Comparison of ENCODE assay signal across 8 cellular contexts in genomic region chr19:5031231-5032100, GRCh38.
DNase-seq lines count a peak whose midpoint lies in the region; ATAC-seq, FAIRE-seq and TF ChIP-seq lines count a peak whose summit lies in the region.

No MANE protein-coding gene starts in this region.

- CTCF ChIA-PET in HEK293T (lab: Yijun Ruan, JAX) = interaction anchor here (0.5 to 2.0 kb wide), 13 partner anchors 15 to 222 kb away, joined by 3 to 11 read pairs (median 4); no protein-coding TSS in a partner anchor

- POLR2A ChIA-PET in HEK293T (lab: Yijun Ruan, JAX) = no interaction called here

- H3K4me3 ChIP-seq in lower leg skin (ENCODE audit: low read depth, poor library complexity, severe bottlenecking) = no peak overlapping the region

- peak; percentile 93 for TF ChIP-seq CTCF in D721Med (IDR thresholded peaks at IDR 0.05; ENCODE audit: insufficient read depth, missing control alignments)
- peak in 1 of 3 donors; percentile 81 for TF ChIP-seq CTCF in lower leg skin (IDR thresholded peaks at IDR 0.05)

- peak; percentile 90 for DNase-seq in D721Med (ENCODE audit: insufficient read length, low spot score)
- DNase-seq in HEK293T (ENCODE audit: extremely low spot score) = peak; percentile 92
- peak; percentile 46 to 75 for DNase-seq in NCI-H526 (lab: John Stamatoyannopoulos, UW)
- peak; percentile 73 to 82 for DNase-seq in activated CD4-positive, alpha-beta T cell treated with anti-CD3 and anti-CD28 coated beads, Interleukin-2, amount 50 U/mL, for 4 hours
- DNase-seq in dedifferentiated amniotic fluid mesenchymal stem cell (ENCODE audit: extremely low spot score) = peak; percentile 72
- peak; percentile 78 to 97 for DNase-seq in lower leg skin (ENCODE audit: low spot score in 2 of 2)
- DNase-seq in stimulated activated CD4-positive, alpha-beta T cell treated with anti-CD3 and anti-CD28 coated beads, TNF-alpha, amount 100 ng/mL, for 4 hours (ENCODE audit: low read depth in 3 of 3) = peak; percentile 66 to 69 (median 67)

- no peak for TF ChIP-seq POLR2A in lower leg skin (IDR thresholded peaks at IDR 0.05)

- intact Hi-C loops in lower leg skin (cut with DNase I; ENCODE audit: low total_unique reads) = loop anchor here (5.0 kb wide), 2 partner anchors 159 to 224 kb away; no protein-coding TSS in a partner anchor

- ATAC-seq in GM21528 (IDR thresholded peaks at IDR 0.05; ENCODE audit: low FRiP score, unreplicated experiment) = no peak

- no peak for FAIRE-seq in D721Med (lab: Jason Lieb, UNC)

- WGBS in lower leg skin, 2 donors = 52 to 53% methylated on average over 20 to 28 of the region's 29 CpGs

TF ChIP-seq in HEK293T, 16 proteins besides CTCF, POLR2A, EP300 and RAD21:
- no peak for TF ChIP-seq ARNT (IDR thresholded peaks at IDR 0.05)
- TF ChIP-seq TARDBP (IDR thresholded peaks at IDR 0.05) = no peak
- no peak for TF ChIP-seq LEF1 (IDR thresholded peaks at IDR 0.05; ENCODE audit: borderline replicate concordance)
- no peak for TF ChIP-seq ELF4 (IDR thresholded peaks at IDR 0.05)
- no peak for TF ChIP-seq CTBP1 (IDR thresholded peaks at IDR 0.05; ENCODE audit: borderline replicate concordance)
- no peak for TF ChIP-seq HDGF (IDR thresholded peaks at IDR 0.05; ENCODE audit: borderline replicate concordance)
- no peak for TF ChIP-seq BHLHE40 (IDR thresholded peaks at IDR 0.05; ENCODE audit: borderline replicate concordance)
- TF ChIP-seq ZNF384 (IDR thresholded peaks at IDR 0.05) = no peak
- no peak for TF ChIP-seq FOXM1 (IDR thresholded peaks at IDR 0.05; ENCODE audit: borderline replicate concordance)
- no peak for TF ChIP-seq SP1 (IDR thresholded peaks at IDR 0.05)
- TF ChIP-seq FOXA1 (IDR thresholded peaks at IDR 0.05) = no peak
